In the genomic region with DNA sequence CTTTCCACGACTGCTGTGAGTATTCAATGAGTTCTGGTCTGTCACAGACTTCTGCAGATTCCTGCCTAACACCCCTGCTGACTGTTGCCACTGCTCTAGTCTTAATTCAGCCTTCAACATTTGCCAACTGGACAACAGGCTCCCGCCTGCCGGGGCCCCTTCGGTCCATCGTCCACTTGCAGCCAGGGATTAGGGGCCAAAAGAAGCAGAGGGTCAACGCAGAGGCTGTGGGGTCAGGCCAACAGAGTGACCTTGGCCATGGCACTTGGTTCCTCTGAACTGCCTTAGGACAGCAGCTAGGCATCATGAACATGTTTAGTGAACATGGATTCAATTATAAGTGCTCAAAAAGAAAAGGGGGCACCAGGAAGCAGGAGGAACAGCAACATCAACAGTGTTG, we compare ENCODE assay signal across 8 cellular contexts. TPM values are rescaled to one million over a fixed set of nuclear protein-coding genes. Genes with fewer than 3 reads are reported as not detected.
"Had no signal": no experiment of that assay in that cellular context is flagged by ENCODE, and none has a peak within 500 bp of the region (broad histone marks: within the 10 kb centered on the region; RNA-seq: fewer than 3 reads in every experiment).

No MANE protein-coding gene starts in this region.

- ATAC-seq: GM23338 had no signal

- H3K4me3 Mint-ChIP-seq: GM23338, H9, IgD-negative memory B cell had no signal

- H3K4me1 Mint-ChIP-seq: IgD-negative memory B cell had no signal

- FAIRE-seq: HTR-8/SVneo had no signal

- H3K4me2 ChIP-seq: GM23338 had no signal

- DNase-seq: H9, HCEC 1CT, KBM-7 had no signal

- H3K4me3 ChIP-seq: GM23338 had no signal

- H3K9me3 Mint-ChIP-seq: GM23338, H9, IgD-negative memory B cell had no signal

- H2AFZ ChIP-seq: GM23338 had no signal

- H3K27ac Mint-ChIP-seq: GM23338, IgD-negative memory B cell had no signal

RNA-seq across cellular contexts. Expression of a gene that starts 28.7 kb away (rescaled TPM):
- total RNA-seq: GM23338, H4, H9, HT-29 had no signal
- polyA plus RNA-seq: GM23338, IgD-negative memory B cell had no signal

RNA-seq across cellular contexts. Expression of a gene that starts 40.4 kb away (rescaled TPM):
- total RNA-seq: HT-29 had no signal
- polyA plus RNA-seq: IgD-negative memory B cell had no signal
